1 cellular context compared by ENCODE assay signal in genomic region chr19:11064831-11065303, GRCh38.
TF ChIP-seq lines count a peak whose summit lies in the region.

No MANE protein-coding gene starts in this region.

TF ChIP-seq in H1, 55 proteins besides CTCF, POLR2A, EP300 and RAD21 (continued from another document):
- no peak for TF ChIP-seq USF2 (IDR thresholded peaks at IDR 0.05; ENCODE audit: low read length)
- no peak for TF ChIP-seq HDAC6 (IDR thresholded peaks at IDR 0.05; ENCODE audit: low read depth, low read length)
- no peak for TF ChIP-seq BCL11A (IDR thresholded peaks at IDR 0.05; ENCODE audit: low read depth in 2 of 2, low read length in 2 of 2)
- no peak for TF ChIP-seq TAF7 (optimal IDR thresholded peaks at IDR 0.05; ENCODE audit: borderline replicate concordance, low read depth, low read length)
TF ChIP-seq in H1: peak in this region for 2.
